Comparison of ENCODE assay signal across 16 cellular contexts in the genomic region with DNA sequence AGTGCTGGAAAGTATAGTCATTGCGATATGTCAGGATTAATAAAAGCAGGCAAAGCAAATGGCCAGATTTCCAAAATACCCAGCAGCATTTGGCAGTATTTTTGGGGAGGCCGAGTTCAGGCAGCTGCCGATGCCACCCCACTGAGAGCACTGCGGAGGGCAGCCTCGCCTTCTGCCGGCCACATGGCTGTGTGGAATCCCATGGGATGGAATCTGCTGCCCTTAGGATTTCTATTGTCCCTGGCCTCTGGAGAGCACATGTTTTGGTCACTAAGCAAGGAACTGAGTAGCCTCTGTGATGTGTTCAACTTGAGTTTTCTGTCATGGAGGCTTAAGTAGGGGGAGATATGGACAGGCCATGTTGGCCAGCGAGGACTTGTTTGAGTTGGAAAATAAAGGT.
DNase-seq lines count a peak whose midpoint lies in the region; ATAC-seq and TF ChIP-seq lines count a peak whose summit lies in the region.
"Had no signal": no experiment of that assay in that cellular context is flagged by ENCODE, and none has a peak within 500 bp of the region (broad histone marks: within the 10 kb centered on the region; RNA-seq: fewer than 3 reads in every experiment).

No MANE protein-coding gene starts in this region.

- H3K9me2 ChIP-seq in neural cell (ENCODE audit: insufficient read depth, low read length), result no peaks in the 10 kb centered on the region

- H3K4me3 ChIP-seq in BE2C (ENCODE audit: low read depth, low read length), result no peak overlapping the region
- H3K4me3 ChIP-seq in H7 (ENCODE audit: insufficient read depth, low read depth, low read length), result no peak overlapping the region
- no peak overlapping the region for H3K4me3 ChIP-seq in mesenchymal stem cell (ENCODE audit: insufficient read depth in 1 of 2, low read depth in 1 of 2, low read length in 2 of 2)
- H3K4me3 ChIP-seq in neural cell (ENCODE audit: low read length), result peak overlapping the region; percentile 37

- H3K4ac ChIP-seq in mesenchymal stem cell (ENCODE audit: low read depth in 1 of 2, low read length in 2 of 2), result no peak overlapping the region

- H4K8ac ChIP-seq in mesenchymal stem cell (ENCODE audit: low read length), result no peak overlapping the region

- DNase-seq in BE2C, result peak; percentile 13
- peak; percentile 21 for DNase-seq in H7
- DNase-seq in mesenchymal stem cell, result no peak
- no peak for DNase-seq in HK-2 (ENCODE audit: unreplicated experiment)
- DNase-seq in RKO (ENCODE audit: low spot score), result no peak
- DNase-seq: C1 segment of cervical spinal cord; CD4-positive, CD25-positive, alpha-beta regulatory T cell; CD8-positive, alpha-beta memory T cell; COR-L47; DMS153; DMS79; GDM1; HCEC 1CT had no signal

- no peak overlapping the region for H3K23ac ChIP-seq in mesenchymal stem cell (ENCODE audit: low read length in 2 of 2)

- H3K4me2 ChIP-seq in mesenchymal stem cell (ENCODE audit: low read length, poor library complexity, severe bottlenecking) (no peak overlapping the region), neural cell (ENCODE audit: low read length) (no peak overlapping the region)

- peak overlapping the region; percentile 51 for H2AFZ ChIP-seq in mesenchymal stem cell (ENCODE audit: low read depth, low read length)
- no peak overlapping the region for H2AFZ ChIP-seq in neural cell (ENCODE audit: low read depth, low read length)

- H3K27ac ChIP-seq in mesenchymal stem cell (ENCODE audit: low read length, poor library complexity, severe bottlenecking), result no peak overlapping the region
- peak overlapping the region; percentile 79 for H3K27ac ChIP-seq in neural cell (ENCODE audit: low read length)
- H3K27ac ChIP-seq: HL-60 had no signal

- H3K36me3 ChIP-seq in BE2C, result no peaks in the 10 kb centered on the region
- H3K36me3 ChIP-seq in H7 (replicated peaks; ENCODE audit: control insufficient read depth, insufficient read depth, low read length), result no peaks in the 10 kb centered on the region
- H3K36me3 ChIP-seq in mesenchymal stem cell (ENCODE audit: control insufficient read depth in 1 of 2, insufficient read depth in 2 of 2, low read depth in 1 of 2, low read length in 2 of 2), result no peaks in the 10 kb centered on the region
- H3K36me3 ChIP-seq in neural cell (ENCODE audit: insufficient read depth, low read length), result no peaks in the 10 kb centered on the region

- peaks cover 10% of the 10 kb centered on the region for H3K4me1 ChIP-seq in BE2C
- H3K4me1 ChIP-seq in mesenchymal stem cell (ENCODE audit: control insufficient read depth, insufficient read depth, low read depth, low read length), result peaks cover 2% of the 10 kb centered on the region

- TF ChIP-seq RAD21 in neural cell (conservative IDR thresholded peaks at IDR 0.05), result no peak

- TF ChIP-seq EP300 in neural cell (conservative IDR thresholded peaks at IDR 0.05; ENCODE audit: poor library complexity, severe bottlenecking), result no peak

- no peak for ATAC-seq in GM18519 (IDR thresholded peaks at IDR 0.05; ENCODE audit: low FRiP score, unreplicated experiment)

- H3K79me2 ChIP-seq in neural cell (replicated peaks; ENCODE audit: insufficient read depth, low read length), result no peaks in the 10 kb centered on the region

- H3K9ac ChIP-seq in mesenchymal stem cell (ENCODE audit: low read length), result no peak overlapping the region
- peak overlapping the region; percentile 36 for H3K9ac ChIP-seq in neural cell (ENCODE audit: low read length)

- H3F3A ChIP-seq in neural cell (ENCODE audit: insufficient read depth, low read length, poor library complexity, severe bottlenecking), result no peaks in the 10 kb centered on the region

- no peaks in the 10 kb centered on the region for H4K20me1 ChIP-seq in neural cell (ENCODE audit: insufficient read depth)

- H3K9me3 ChIP-seq in BE2C, result no peaks in the 10 kb centered on the region
- H3K9me3 ChIP-seq in mesenchymal stem cell (ENCODE audit: control insufficient read depth, low read length), result no peaks in the 10 kb centered on the region
- no peaks in the 10 kb centered on the region for H3K9me3 ChIP-seq in neural cell (ENCODE audit: low read length)

- H2BK15ac ChIP-seq in mesenchymal stem cell (ENCODE audit: low read depth, poor library complexity, severe bottlenecking), result no peak overlapping the region

- no peak for TF ChIP-seq CTCF in BE2C (IDR thresholded peaks at IDR 0.05; ENCODE audit: low read depth, low read length)
- no peak for TF ChIP-seq CTCF in neural cell (IDR thresholded peaks at IDR 0.05; ENCODE audit: poor library complexity, severe bottlenecking)

- no peak overlapping the region for H2AK5ac ChIP-seq in mesenchymal stem cell (ENCODE audit: low read length, severe bottlenecking)

- H3K18ac ChIP-seq in mesenchymal stem cell (ENCODE audit: low read depth in 1 of 2, low read length in 2 of 2), result peak overlapping the region in 1 of 2 experiments; percentile 21

- WGBS in mesenchymal stem cell, result 96% methylated on average over 7 of the region's 7 CpGs

- no peak overlapping the region for H2BK120ac ChIP-seq in mesenchymal stem cell (ENCODE audit: low read depth, low read length)

- no peaks in the 10 kb centered on the region for H3K27me3 ChIP-seq in BE2C
- H3K27me3 ChIP-seq in H7 (ENCODE audit: control insufficient read depth, insufficient read depth, low read length), result no peaks in the 10 kb centered on the region
- H3K27me3 ChIP-seq in mesenchymal stem cell (ENCODE audit: control insufficient read depth in 1 of 2, insufficient read depth in 1 of 2, low read length in 2 of 2), result no peaks in the 10 kb centered on the region
- no peaks in the 10 kb centered on the region for H3K27me3 ChIP-seq in neural cell (ENCODE audit: insufficient read depth, low read depth, low read length)

- peak overlapping the region; percentile 28 for H4K91ac ChIP-seq in mesenchymal stem cell (ENCODE audit: low read length)

- H3K79me1 ChIP-seq in mesenchymal stem cell (replicated peaks; ENCODE audit: low read length, poor library complexity, severe bottlenecking), result peaks cover 40% of the 10 kb centered on the region

- H2BK12ac ChIP-seq in mesenchymal stem cell (ENCODE audit: low read length in 2 of 2), result no peak overlapping the region

- H3K14ac ChIP-seq in mesenchymal stem cell (ENCODE audit: low read length in 2 of 2), result peak overlapping the region in 1 of 2 experiments; percentile 41

- H2BK5ac ChIP-seq in mesenchymal stem cell (ENCODE audit: low read depth, low read length, poor library complexity, severe bottlenecking), result no peak overlapping the region

TF ChIP-seq in neural cell, 6 proteins besides CTCF, POLR2A, EP300 and RAD21:
- TF ChIP-seq, protein P1, sequence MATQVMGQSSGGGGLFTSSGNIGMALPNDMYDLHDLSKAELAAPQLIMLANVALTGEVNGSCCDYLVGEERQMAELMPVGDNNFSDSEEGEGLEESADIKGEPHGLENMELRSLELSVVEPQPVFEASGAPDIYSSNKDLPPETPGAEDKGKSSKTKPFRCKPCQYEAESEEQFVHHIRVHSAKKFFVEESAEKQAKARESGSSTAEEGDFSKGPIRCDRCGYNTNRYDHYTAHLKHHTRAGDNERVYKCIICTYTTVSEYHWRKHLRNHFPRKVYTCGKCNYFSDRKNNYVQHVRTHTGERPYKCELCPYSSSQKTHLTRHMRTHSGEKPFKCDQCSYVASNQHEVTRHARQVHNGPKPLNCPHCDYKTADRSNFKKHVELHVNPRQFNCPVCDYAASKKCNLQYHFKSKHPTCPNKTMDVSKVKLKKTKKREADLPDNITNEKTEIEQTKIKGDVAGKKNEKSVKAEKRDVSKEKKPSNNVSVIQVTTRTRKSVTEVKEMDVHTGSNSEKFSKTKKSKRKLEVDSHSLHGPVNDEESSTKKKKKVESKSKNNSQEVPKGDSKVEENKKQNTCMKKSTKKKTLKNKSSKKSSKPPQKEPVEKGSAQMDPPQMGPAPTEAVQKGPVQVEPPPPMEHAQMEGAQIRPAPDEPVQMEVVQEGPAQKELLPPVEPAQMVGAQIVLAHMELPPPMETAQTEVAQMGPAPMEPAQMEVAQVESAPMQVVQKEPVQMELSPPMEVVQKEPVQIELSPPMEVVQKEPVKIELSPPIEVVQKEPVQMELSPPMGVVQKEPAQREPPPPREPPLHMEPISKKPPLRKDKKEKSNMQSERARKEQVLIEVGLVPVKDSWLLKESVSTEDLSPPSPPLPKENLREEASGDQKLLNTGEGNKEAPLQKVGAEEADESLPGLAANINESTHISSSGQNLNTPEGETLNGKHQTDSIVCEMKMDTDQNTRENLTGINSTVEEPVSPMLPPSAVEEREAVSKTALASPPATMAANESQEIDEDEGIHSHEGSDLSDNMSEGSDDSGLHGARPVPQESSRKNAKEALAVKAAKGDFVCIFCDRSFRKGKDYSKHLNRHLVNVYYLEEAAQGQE (IDR thresholded peaks at IDR 0.05; ENCODE audit: borderline replicate concordance), result no peak
- TF ChIP-seq POLR2AphosphoS5 (IDR thresholded peaks at IDR 0.05) (no peak), SMC3 (conservative IDR thresholded peaks at IDR 0.05; ENCODE audit: poor library complexity) (no peak), EZH2 (IDR thresholded peaks at IDR 0.05; ENCODE audit: borderline replicate concordance, insufficient read depth, low read length, poor library complexity, severe bottlenecking) (no peak), MXI1 (conservative IDR thresholded peaks at IDR 0.05; ENCODE audit: poor library complexity, severe bottlenecking) (no peak), TAF1 (IDR thresholded peaks at IDR 0.05; ENCODE audit: low read depth) (no peak)

Comparison
In these comparisons a context has a peak if more than half of its experiments do, and no peak if none do; other contexts are left out.
1. DNase-seq: peak in BE2C (single experiment) and H7 (single experiment); none in mesenchymal stem cell (single experiment), HK-2 (single experiment) and RKO (single experiment).